Comparison of ENCODE assay signal across 13 cellular contexts in genomic region chr1:37676281-37677243, GRCh38. TPM values are rescaled to one million over a fixed set of nuclear protein-coding genes. Genes with fewer than 3 reads are reported as not detected.
DNase-seq lines count a peak whose midpoint lies in the region; ATAC-seq, FAIRE-seq and TF ChIP-seq lines count a peak whose summit lies in the region.
"Had no signal": no experiment of that assay in that cellular context is flagged by ENCODE, and none has a peak within 500 bp of the region (broad histone marks: within the 10 kb centered on the region; RNA-seq: fewer than 3 reads in every experiment).

No MANE protein-coding gene starts in this region.

- peak; percentile 51 for ATAC-seq in GM18511 (IDR thresholded peaks at IDR 0.05; ENCODE audit: unreplicated experiment)
- peak; percentile 46 for ATAC-seq in HG03442 (IDR thresholded peaks at IDR 0.05; ENCODE audit: unreplicated experiment)
- no peak for ATAC-seq in HG02970 (IDR thresholded peaks at IDR 0.05; ENCODE audit: low FRiP score, unreplicated experiment)
- no peak for ATAC-seq in esophagus mucosa
- ATAC-seq: stimulated activated naive CD8-positive, alpha-beta T cell treated with anti-CD3 and anti-CD28 coated beads, Interleukin-15, amount 100 ng/mL, for 72 hours had no signal

- intact Hi-C loops in dorsolateral prefrontal cortex (cut with DNase I): loop anchor here in 1 of 2 donors (5.0 kb wide), 1 partner anchor 69 kb away; no protein-coding TSS in a partner anchor

- H3K27me3 ChIP-seq in dorsolateral prefrontal cortex: peaks cover 0 to 11% (median 0%) of the 10 kb centered on the region in 45 donors
- H3K27me3 ChIP-seq in subcutaneous abdominal adipose tissue (ENCODE audit: control insufficient read depth in 5 of 5, insufficient read depth in 4 of 5, low read length in 5 of 5): peaks cover 0 to 13% (median 5%) of the 10 kb centered on the region in 5 donors

- H3K36me3 ChIP-seq in subcutaneous abdominal adipose tissue (ENCODE audit: control insufficient read depth in 5 of 5, insufficient read depth in 5 of 5, low read length in 5 of 5): peaks cover 0 to 8% (median 3%) of the 10 kb centered on the region in 5 donors

- peak overlapping the region in 1 of 5 donors; percentile 8 for H3K9ac ChIP-seq in subcutaneous abdominal adipose tissue (ENCODE audit: low read length in 5 of 5)

- H3K4me1 ChIP-seq in subcutaneous abdominal adipose tissue (ENCODE audit: control insufficient read depth in 5 of 5, insufficient read depth in 5 of 5, low read length in 5 of 5): peaks cover 0 to 18% (median 16%) of the 10 kb centered on the region in 5 donors

- FAIRE-seq in frontal cortex (lab: Jason Lieb, UNC): no peak

- H3K9me3 ChIP-seq in subcutaneous abdominal adipose tissue (ENCODE audit: control insufficient read depth in 5 of 5, low read length in 5 of 5): no peaks in the 10 kb centered on the region

- peak in 1 of 56 donors; percentile 7 for TF ChIP-seq CTCF in dorsolateral prefrontal cortex (IDR thresholded peaks at IDR 0.05 in 54 of 56, conservative IDR thresholded peaks at IDR 0.05 in 2 of 56; ENCODE audit: low read depth in 1 of 56, partially characterized antibody in 56 of 56)

- H3K27ac ChIP-seq in dorsolateral prefrontal cortex: peak overlapping the region in 42 of 59 donors; percentile 1 to 78 (median 48)
- peak overlapping the region; percentile 30 for H3K27ac ChIP-seq in subcutaneous abdominal adipose tissue (ENCODE audit: low read depth, low read length)

- H3K4me3 ChIP-seq in dorsolateral prefrontal cortex: no peak overlapping the region
- no peak overlapping the region for H3K4me3 ChIP-seq in subcutaneous abdominal adipose tissue (ENCODE audit: low read depth in 1 of 5, low read length in 5 of 5)

- DNase-seq in dorsolateral prefrontal cortex (no peak), frontal cortex (ENCODE audit: low spot score in 2 of 2) (no peak), GM03348 (ENCODE audit: low spot score) (no peak)
- DNase-seq: activated CD4-positive, alpha-beta T cell treated with anti-CD3 and anti-CD28 coated beads for 1 hour; GF-D8; KBM-7; stimulated activated CD4-positive, alpha-beta T cell treated with anti-CD3 and anti-CD28 coated beads, Interleukin-12 subunit alpha, Interleukin-12 subunit beta, amount 100 ng/mL, for 4 hours; stimulated activated naive CD8-positive, alpha-beta T cell treated with anti-CD3 and anti-CD28 coated beads, Interleukin-15, amount 100 ng/mL, for 72 hours had no signal

RNA-seq across cellular contexts. Expression of gene CDCA8, which starts 15.8 kb away (rescaled TPM):
- 1 to 10 TPM in 51 of 120 experiments, under 1 TPM in 69; 0.30 to 1.9 (median 0.93) TPM for total RNA-seq in dorsolateral prefrontal cortex
- 0.82 TPM for total RNA-seq in frontal cortex
- total RNA-seq in esophagus mucosa: 14.1 TPM

RNA-seq across cellular contexts. Expression of gene RSPO1, which starts 41.9 kb away (rescaled TPM):
- total RNA-seq in dorsolateral prefrontal cortex: under 1 TPM in 36 of 120 experiments, not detected in 84; 0.16 to 0.69 (median 0.28) TPM
- total RNA-seq in frontal cortex: not detected
- total RNA-seq in esophagus mucosa: 0.20 TPM

Comparison
In these comparisons a context has a peak if more than half of its experiments do, and no peak if none do; other contexts are left out.
1. ATAC-seq: peak in GM18511 (single experiment) and HG03442 (single experiment); none in HG02970 (single experiment) and esophagus mucosa (single experiment).